Comparison of ENCODE assay signal across 22 cellular contexts in genomic region chr2:74197049-74197448, GRCh38. TPM values are rescaled to one million over a fixed set of nuclear protein-coding genes. Genes with fewer than 3 reads are reported as not detected.
A peak's percentile ranks its signal among the peaks of the same experiment; 100 is the strongest.
DNase-seq lines count a peak whose midpoint lies in the region; ATAC-seq and TF ChIP-seq lines count a peak whose summit lies in the region.
"Had no signal": no experiment of that assay in that cellular context is flagged by ENCODE, and none has a peak within 500 bp of the region (broad histone marks: within the 10 kb centered on the region; RNA-seq: fewer than 3 reads in every experiment).

No MANE protein-coding gene starts in this region.

- H3K36me3 Mint-ChIP-seq in activated CD4-positive, alpha-beta memory T cell treated with anti-CD3 and anti-CD28 coated beads, Interleukin-2, amount 10 ng/mL, durations not matched to agents 7 days and 5 days (ENCODE audit: low read depth) = peaks cover 31% of the 10 kb centered on the region
- peaks cover 32% of the 10 kb centered on the region for H3K36me3 Mint-ChIP-seq in activated CD4-positive, alpha-beta memory T cell treated with anti-CD3 and anti-CD28 coated beads for 36 hours
- H3K36me3 Mint-ChIP-seq in activated CD8-positive, alpha-beta T cell treated with anti-CD3 and anti-CD28 coated beads for 36 hours (ENCODE audit: low read depth) = peaks cover 31% of the 10 kb centered on the region
- H3K36me3 Mint-ChIP-seq in naive thymus-derived CD8-positive, alpha-beta T cell = peaks cover 0 to 2% (median 0%) of the 10 kb centered on the region in 3 donors
- H3K36me3 Mint-ChIP-seq in nephron progenitor cell (ENCODE audit: low read depth) = no peaks in the 10 kb centered on the region
- H3K36me3 Mint-ChIP-seq: memory B cell had no signal

- H3K9me3 Mint-ChIP-seq in activated CD4-positive, alpha-beta memory T cell treated with anti-CD3 and anti-CD28 coated beads, Interleukin-2, amount 10 ng/mL, durations not matched to agents 7 days and 5 days = no peaks in the 10 kb centered on the region
- no peaks in the 10 kb centered on the region for H3K9me3 Mint-ChIP-seq in activated CD4-positive, alpha-beta memory T cell treated with anti-CD3 and anti-CD28 coated beads for 36 hours
- no peaks in the 10 kb centered on the region for H3K9me3 Mint-ChIP-seq in activated CD8-positive, alpha-beta T cell treated with anti-CD3 and anti-CD28 coated beads for 36 hours
- no peaks in the 10 kb centered on the region for H3K9me3 Mint-ChIP-seq in naive thymus-derived CD8-positive, alpha-beta T cell
- H3K9me3 Mint-ChIP-seq in nephron progenitor cell = peaks cover 7% of the 10 kb centered on the region
- H3K9me3 Mint-ChIP-seq: activated T-cell treated with anti-CD3 and anti-CD28 coated beads, Interleukin-2, amount 50 U/mL, for 72 hours; HFFc6; memory B cell had no signal

- TF ChIP-seq CTCF in DND-41 (IDR thresholded peaks at IDR 0.05; ENCODE audit: borderline replicate concordance, extremely low read depth, low read length, poor library complexity, severe bottlenecking) (no peak), nephron progenitor cell (IDR thresholded peaks at IDR 0.05) (no peak)
- TF ChIP-seq CTCF in activated CD8-positive, alpha-beta T cell treated with anti-CD3 and anti-CD28 coated beads for 36 hours (IDR thresholded peaks at IDR 0.05) = no peak

- peaks cover 38% of the 10 kb centered on the region for H3K4me1 Mint-ChIP-seq in activated CD4-positive, alpha-beta memory T cell treated with anti-CD3 and anti-CD28 coated beads, Interleukin-2, amount 10 ng/mL, durations not matched to agents 7 days and 5 days
- peaks cover 25% of the 10 kb centered on the region for H3K4me1 Mint-ChIP-seq in activated CD4-positive, alpha-beta memory T cell treated with anti-CD3 and anti-CD28 coated beads for 36 hours (ENCODE audit: low read depth)
- peaks cover 27% of the 10 kb centered on the region for H3K4me1 Mint-ChIP-seq in activated CD8-positive, alpha-beta T cell treated with anti-CD3 and anti-CD28 coated beads for 36 hours (ENCODE audit: low read depth)
- H3K4me1 Mint-ChIP-seq in naive thymus-derived CD8-positive, alpha-beta T cell = peaks cover 16 to 33% (median 25%) of the 10 kb centered on the region in 4 donors
- H3K4me1 Mint-ChIP-seq in nephron progenitor cell = peaks cover 40% of the 10 kb centered on the region

- H4K20me1 ChIP-seq in DND-41 (ENCODE audit: insufficient read depth, low read length) = peaks cover 29% of the 10 kb centered on the region

- no peak overlapping the region for H3K4me2 ChIP-seq in DND-41 (ENCODE audit: insufficient read depth, low read length)

- no peaks in the 10 kb centered on the region for H3K27me3 ChIP-seq in DND-41 (ENCODE audit: insufficient read depth, low read length, poor library complexity)
- H3K27me3 ChIP-seq: vagina had no signal

- H3K4me1 ChIP-seq in DND-41 (ENCODE audit: insufficient read depth, low read length) = peaks cover 37% of the 10 kb centered on the region

- CTCF ChIA-PET in activated CD4-positive, alpha-beta memory T cell treated with anti-CD3 and anti-CD28 coated beads, Interleukin-2, amount 10 ng/mL, durations not matched to agents 7 days and 5 days (lab: Charles Lee) = interaction anchor here (1.1 to 7.2 kb wide), 3 partner anchors 9 to 53 kb away, joined by 3 to 100 read pairs (median 5); partner anchors contain the start of gene MOB1A
- CTCF ChIA-PET in activated CD4-positive, alpha-beta memory T cell treated with anti-CD3 and anti-CD28 coated beads for 36 hours (lab: Charles Lee) = interaction anchor here (1.3 to 5.1 kb wide), 2 partner anchors 18 to 25 kb away, joined by 3 to 42 read pairs; partner anchors contain the start of gene MOB1A
- CTCF ChIA-PET in activated CD8-positive, alpha-beta T cell treated with anti-CD3 and anti-CD28 coated beads for 36 hours (lab: Charles Lee) = interaction anchor here (0.9 to 6.8 kb wide), 2 partner anchors 17 to 53 kb away, joined by 3 to 67 read pairs; partner anchors contain the start of gene MOB1A

- POLR2A ChIA-PET in activated CD4-positive, alpha-beta memory T cell treated with anti-CD3 and anti-CD28 coated beads, Interleukin-2, amount 10 ng/mL, durations not matched to agents 7 days and 5 days (lab: Charles Lee) = interaction anchor here (0.5 to 11.4 kb wide), 5 partner anchors 8 to 194 kb away, joined by 3 to 262 read pairs (median 7); partner anchors contain the start of genes BOLA3 and MOB1A
- POLR2A ChIA-PET in activated CD4-positive, alpha-beta memory T cell treated with anti-CD3 and anti-CD28 coated beads for 36 hours (lab: Charles Lee) = interaction anchor here (6.4 kb wide), 1 partner anchor 17 kb away, joined by 124 read pairs; the partner anchor contains the start of gene MOB1A
- POLR2A ChIA-PET in activated CD8-positive, alpha-beta T cell treated with anti-CD3 and anti-CD28 coated beads for 36 hours (lab: Charles Lee) = interaction anchor here (1.8 to 6.2 kb wide), 3 partner anchors 10 to 50 kb away, joined by 4 to 160 read pairs (median 35); partner anchors contain the start of genes BOLA3 and MOB1A
- POLR2A ChIA-PET in naive thymus-derived CD8-positive, alpha-beta T cell (lab: Charles Lee) = interaction anchor here (0.9 to 5.8 kb wide), 2 partner anchors 12 to 19 kb away, joined by 6 to 80 read pairs; partner anchors contain the start of gene MOB1A

- H3K27me3 Mint-ChIP-seq in activated CD4-positive, alpha-beta memory T cell treated with anti-CD3 and anti-CD28 coated beads, Interleukin-2, amount 10 ng/mL, durations not matched to agents 7 days and 5 days = peaks cover 6% of the 10 kb centered on the region
- peaks cover 2% of the 10 kb centered on the region for H3K27me3 Mint-ChIP-seq in activated CD4-positive, alpha-beta memory T cell treated with anti-CD3 and anti-CD28 coated beads for 36 hours
- H3K27me3 Mint-ChIP-seq in activated CD8-positive, alpha-beta T cell treated with anti-CD3 and anti-CD28 coated beads for 36 hours = peaks cover 2% of the 10 kb centered on the region
- H3K27me3 Mint-ChIP-seq in naive thymus-derived CD8-positive, alpha-beta T cell = peaks cover 0 to 3% (median 0%) of the 10 kb centered on the region in 5 donors
- peaks cover 21% of the 10 kb centered on the region for H3K27me3 Mint-ChIP-seq in nephron progenitor cell (ENCODE audit: low read depth, poor library complexity)
- H3K27me3 Mint-ChIP-seq: memory B cell had no signal

- H3K9me3 ChIP-seq in DND-41 (ENCODE audit: insufficient read depth, low read length, severe bottlenecking) = no peaks in the 10 kb centered on the region
- H3K9me3 ChIP-seq: vagina had no signal

- peaks cover 12% of the 10 kb centered on the region for H3K36me3 ChIP-seq in DND-41 (ENCODE audit: insufficient read depth, low read length)
- H3K36me3 ChIP-seq: vagina had no signal

- ATAC-seq in DND-41 (ENCODE audit: insufficient read depth, low read depth) (no peak), left colon (no peak)
- ATAC-seq in activated CD8-positive, alpha-beta T cell treated with anti-CD3 and anti-CD28 coated beads for 36 hours = no peak
- ATAC-seq in naive thymus-derived CD8-positive, alpha-beta T cell = no peak
- ATAC-seq: activated T-cell treated with anti-CD3 and anti-CD28 coated beads, Interleukin-2, amount 50 U/mL, for 72 hours had no signal

- H3K9ac ChIP-seq in DND-41 (ENCODE audit: low read depth, low read length) = no peak overlapping the region

- H3K27ac ChIP-seq in DND-41 (ENCODE audit: low read length) = no peak overlapping the region
- H3K27ac ChIP-seq: vagina had no signal

- DNase-seq in activated CD4-positive, alpha-beta memory T cell treated with anti-CD3 and anti-CD28 coated beads, Interleukin-2, amount 10 ng/mL, durations not matched to agents 7 days and 5 days = no peak
- DNase-seq in activated CD4-positive, alpha-beta memory T cell treated with anti-CD3 and anti-CD28 coated beads for 36 hours = no peak
- no peak for DNase-seq in DND-41
- DNase-seq in activated CD8-positive, alpha-beta T cell treated with anti-CD3 and anti-CD28 coated beads for 36 hours = no peak
- DNase-seq in naive thymus-derived CD8-positive, alpha-beta T cell = no peak
- DNase-seq in left colon = no peak
- no peak for DNase-seq in nephron progenitor cell
- DNase-seq in DMS79 (lab: John Stamatoyannopoulos, UW) = no peak
- DNase-seq: ACHN; activated CD4-positive, alpha-beta T cell treated with anti-CD3 and anti-CD28 coated beads, Interleukin-2, amount 50 U/mL, for 1 hour; activated T-cell treated with anti-CD3 and anti-CD28 coated beads, Interleukin-2, amount 50 U/mL, for 72 hours; amygdala; caudate nucleus; HFFc6; KG1; NCI-H1930; NCI-H446; small intestine; stimulated activated CD4-positive, alpha-beta T cell treated with anti-CD3 and anti-CD28 coated beads, Interleukin-2, amount 100 ng/mL, for 48 hours had no signal

- intact Hi-C loops in activated CD4-positive, alpha-beta memory T cell treated with anti-CD3 and anti-CD28 coated beads for 36 hours (cut with micrococcal nuclease) = no loop called here
- intact Hi-C loops in activated CD8-positive, alpha-beta T cell treated with anti-CD3 and anti-CD28 coated beads for 36 hours (cut with micrococcal nuclease) = no loop called here
- intact Hi-C loops in left colon (cut with DNase I, micrococcal nuclease) = no loop called here

- H3K4me3 Mint-ChIP-seq in activated CD4-positive, alpha-beta memory T cell treated with anti-CD3 and anti-CD28 coated beads, Interleukin-2, amount 10 ng/mL, durations not matched to agents 7 days and 5 days = no peak overlapping the region
- no peak overlapping the region for H3K4me3 Mint-ChIP-seq in activated CD4-positive, alpha-beta memory T cell treated with anti-CD3 and anti-CD28 coated beads for 36 hours
- no peak overlapping the region for H3K4me3 Mint-ChIP-seq in activated CD8-positive, alpha-beta T cell treated with anti-CD3 and anti-CD28 coated beads for 36 hours
- peak overlapping the region in 6 of 10 donors; percentile 10 to 56 (median 35) for H3K4me3 Mint-ChIP-seq in naive thymus-derived CD8-positive, alpha-beta T cell
- H3K4me3 Mint-ChIP-seq in nephron progenitor cell = no peak overlapping the region
- H3K4me3 Mint-ChIP-seq: CD14-positive monocyte had no signal

- peak overlapping the region; percentile 81; the same call in 1 of the 2 replicates for H2AFZ ChIP-seq in DND-41 (ENCODE audit: low read depth, low read length)

- peaks cover 36% of the 10 kb centered on the region for H3K79me2 ChIP-seq in DND-41 (ENCODE audit: insufficient read depth, low read length)

- no peak overlapping the region for H3K4me3 ChIP-seq in DND-41 (ENCODE audit: low read depth in 1 of 2, low read length in 2 of 2)
- H3K4me3 ChIP-seq: vagina had no signal

- peak overlapping the region; percentile 54 for H3K27ac Mint-ChIP-seq in activated CD4-positive, alpha-beta memory T cell treated with anti-CD3 and anti-CD28 coated beads, Interleukin-2, amount 10 ng/mL, durations not matched to agents 7 days and 5 days
- H3K27ac Mint-ChIP-seq in activated CD4-positive, alpha-beta memory T cell treated with anti-CD3 and anti-CD28 coated beads for 36 hours = no peak overlapping the region
- peak overlapping the region; percentile 63 for H3K27ac Mint-ChIP-seq in activated CD8-positive, alpha-beta T cell treated with anti-CD3 and anti-CD28 coated beads for 36 hours
- peak overlapping the region in 3 of 10 donors; percentile 26 to 61 (median 56) for H3K27ac Mint-ChIP-seq in naive thymus-derived CD8-positive, alpha-beta T cell
- no peak overlapping the region for H3K27ac Mint-ChIP-seq in nephron progenitor cell

RNA-seq across cellular contexts. Expression of gene MTHFD2, which starts 1.4 kb away (rescaled TPM):
- 100 to 1,000 TPM; 264 to 277 TPM for total RNA-seq in activated CD4-positive, alpha-beta memory T cell treated with anti-CD3 and anti-CD28 coated beads, Interleukin-2, amount 10 ng/mL, durations not matched to agents 7 days and 5 days
- total RNA-seq in activated CD4-positive, alpha-beta memory T cell treated with anti-CD3 and anti-CD28 coated beads for 36 hours = 100 to 1,000 TPM; 518 to 525 TPM
- total RNA-seq in activated CD8-positive, alpha-beta T cell treated with anti-CD3 and anti-CD28 coated beads for 36 hours = 100 to 1,000 TPM; 348 to 361 TPM
- total RNA-seq in naive thymus-derived CD8-positive, alpha-beta T cell = 10 to 100 TPM; 37.3 to 38.1 TPM
- 1 to 10 TPM; 4.8 to 5.9 (median 5.4) TPM for polyA plus RNA-seq in naive thymus-derived CD8-positive, alpha-beta T cell
- 10 to 100 TPM; 23.4 to 53.4 TPM for total RNA-seq in left colon

RNA-seq across cellular contexts. Expression of gene MOB1A, which starts 18.4 kb away (rescaled TPM):
- 100 to 1,000 TPM; 188 to 193 TPM for total RNA-seq in activated CD4-positive, alpha-beta memory T cell treated with anti-CD3 and anti-CD28 coated beads, Interleukin-2, amount 10 ng/mL, durations not matched to agents 7 days and 5 days
- 100 to 1,000 TPM; 159 to 170 TPM for total RNA-seq in activated CD4-positive, alpha-beta memory T cell treated with anti-CD3 and anti-CD28 coated beads for 36 hours
- total RNA-seq in activated CD8-positive, alpha-beta T cell treated with anti-CD3 and anti-CD28 coated beads for 36 hours = 100 to 1,000 TPM; 150 to 156 TPM
- total RNA-seq in naive thymus-derived CD8-positive, alpha-beta T cell = 100 to 1,000 TPM; 137 to 160 TPM
- polyA plus RNA-seq in naive thymus-derived CD8-positive, alpha-beta T cell = 100 to 1,000 TPM; 111 to 152 (median 145) TPM
- total RNA-seq in left colon = 100 to 1,000 TPM; 137 to 138 TPM

RNA-seq across cellular contexts. Expression of gene BOLA3, which starts 49.3 kb away (rescaled TPM):
- 10 to 100 TPM; 46.5 to 55.4 TPM for total RNA-seq in activated CD4-positive, alpha-beta memory T cell treated with anti-CD3 and anti-CD28 coated beads, Interleukin-2, amount 10 ng/mL, durations not matched to agents 7 days and 5 days
- total RNA-seq in activated CD4-positive, alpha-beta memory T cell treated with anti-CD3 and anti-CD28 coated beads for 36 hours = 10 to 100 TPM; 97.2 to 99.8 TPM
- total RNA-seq in activated CD8-positive, alpha-beta T cell treated with anti-CD3 and anti-CD28 coated beads for 36 hours = 100 to 1,000 TPM; 131 to 135 TPM
- 10 to 100 TPM; 13.3 to 13.5 TPM for total RNA-seq in naive thymus-derived CD8-positive, alpha-beta T cell
- polyA plus RNA-seq in naive thymus-derived CD8-positive, alpha-beta T cell = 10 to 100 TPM; 59.9 to 78.5 (median 68.3) TPM
- 10 to 100 TPM; 40.4 to 45.8 TPM for total RNA-seq in left colon

Comparison
In these comparisons a context has a peak if more than half of its experiments do, and no peak if none do; other contexts are left out.
1. H3K27ac Mint-ChIP-seq: peak in activated CD4-positive, alpha-beta memory T cell treated with anti-CD3 and anti-CD28 coated beads, Interleukin-2, amount 10 ng/mL, durations not matched to agents 7 days and 5 days (single experiment) and activated CD8-positive, alpha-beta T cell treated with anti-CD3 and anti-CD28 coated beads for 36 hours (single experiment); none in activated CD4-positive, alpha-beta memory T cell treated with anti-CD3 and anti-CD28 coated beads for 36 hours (single experiment) and nephron progenitor cell (single experiment).
2. H3K4me3 Mint-ChIP-seq: peak in naive thymus-derived CD8-positive, alpha-beta T cell (6 of 10); none in activated CD4-positive, alpha-beta memory T cell treated with anti-CD3 and anti-CD28 coated beads, Interleukin-2, amount 10 ng/mL, durations not matched to agents 7 days and 5 days (single experiment), activated CD4-positive, alpha-beta memory T cell treated with anti-CD3 and anti-CD28 coated beads for 36 hours (single experiment), activated CD8-positive, alpha-beta T cell treated with anti-CD3 and anti-CD28 coated beads for 36 hours (single experiment) and nephron progenitor cell (single experiment).
3. RNA of gene MTHFD2, which starts 1.4 kb away (total RNA-seq): 518 to 525 TPM in activated CD4-positive, alpha-beta memory T cell treated with anti-CD3 and anti-CD28 coated beads for 36 hours, 348 to 361 TPM in activated CD8-positive, alpha-beta T cell treated with anti-CD3 and anti-CD28 coated beads for 36 hours and 264 to 277 TPM in activated CD4-positive, alpha-beta memory T cell treated with anti-CD3 and anti-CD28 coated beads, Interleukin-2, amount 10 ng/mL, durations not matched to agents 7 days and 5 days; 23.4 to 53.4 TPM in left colon and 37.3 to 38.1 TPM in naive thymus-derived CD8-positive, alpha-beta T cell; every median in the first group is over 4 times any median in the second.